8 cellular contexts compared by ENCODE assay signal in genomic region chr2:58594175-58594574, GRCh38.
DNase-seq lines count a peak whose midpoint lies in the region; ATAC-seq and TF ChIP-seq lines count a peak whose summit lies in the region.

No MANE protein-coding gene starts in this region.

- H3K4me3 ChIP-seq in epithelial cell of esophagus (ENCODE audit: low read length), result no peak overlapping the region

- no peak overlapping the region for H3K27ac ChIP-seq in C4-2B

- ATAC-seq in GM18511 (IDR thresholded peaks at IDR 0.05; ENCODE audit: unreplicated experiment) (peak; percentile 56), HG03039 (IDR thresholded peaks at IDR 0.05; ENCODE audit: unreplicated experiment) (no peak)

- TF ChIP-seq CTCF in C4-2B (conservative IDR thresholded peaks at IDR 0.05), result peak; percentile 17; the same call in 1 of the 2 replicates
- TF ChIP-seq CTCF in epithelial cell of esophagus (IDR thresholded peaks at IDR 0.05; ENCODE audit: insufficient read depth, low read depth, low read length, missing control alignments), result no peak

- DNase-seq in NCI-H2171 treated with DMSO at 0.1 percent for 48 hours (lab: John Stamatoyannopoulos, UW), result peak; percentile 58
- peak; percentile 12 for DNase-seq in epithelial cell of esophagus (ENCODE audit: low read depth)
- no peak for DNase-seq in superior temporal gyrus (ENCODE audit: extremely low spot score)
- DNase-seq in kidney glomerular epithelial cell (lab: John Stamatoyannopoulos, UW), result no peak
- no peak for DNase-seq in DMS79 (lab: John Stamatoyannopoulos, UW)

Comparison
In these comparisons a context has a peak if more than half of its experiments do, and no peak if none do; other contexts are left out.
1. DNase-seq: peak in NCI-H2171 treated with DMSO at 0.1 percent for 48 hours (single experiment) and epithelial cell of esophagus (single experiment); none in superior temporal gyrus (single experiment), kidney glomerular epithelial cell (single experiment) and DMS79 (single experiment).